In genomic region chr13:101942038-101942437, GRCh38 we compare ENCODE assay signal across 8 cellular contexts.
DNase-seq lines count a peak whose midpoint lies in the region; ATAC-seq and TF ChIP-seq lines count a peak whose summit lies in the region.

No MANE protein-coding gene starts in this region.

- TF ChIP-seq EP300 in Ishikawa (IDR thresholded peaks at IDR 0.05; ENCODE audit: borderline replicate concordance) = no peak

- TF ChIP-seq CTCF in AG10803 (conservative IDR thresholded peaks at IDR 0.05; ENCODE audit: low read length) (peak; percentile 57), foreskin fibroblast (IDR thresholded peaks at IDR 0.05; ENCODE audit: low read depth, low read length) (peak; percentile 43), retinal pigment epithelial cell (conservative IDR thresholded peaks at IDR 0.05; ENCODE audit: low read depth, low read length) (peak; percentile 94)

- DNase-seq in AG10803 (ENCODE audit: low read depth) (peak; percentile 5), RKO (ENCODE audit: low spot score) (peak; percentile 48), foreskin fibroblast (peak in 1 of 2 donors; percentile 65), retinal pigment epithelial cell (ENCODE audit: low read depth) (no peak), NCI-H2029 (lab: John Stamatoyannopoulos, UW) (no peak)

- ATAC-seq in GM19043 (IDR thresholded peaks at IDR 0.05; ENCODE audit: low read depth, unreplicated experiment) (peak; percentile 50), GM19452 (IDR thresholded peaks at IDR 0.05; ENCODE audit: unreplicated experiment) (no peak)

- H3K4me3 ChIP-seq in AG10803 (ENCODE audit: low read length) (no peak overlapping the region), foreskin fibroblast (ENCODE audit: low read depth in 1 of 2, low read length in 2 of 2) (no peak overlapping the region), retinal pigment epithelial cell (ENCODE audit: low read length) (no peak overlapping the region)

- peak; percentile 57 for TF ChIP-seq RAD21 in Ishikawa (IDR thresholded peaks at IDR 0.05; ENCODE audit: low read depth)

TF ChIP-seq in Ishikawa, 13 proteins besides CTCF, POLR2A, EP300 and RAD21:
- TF ChIP-seq ZBTB7A (IDR thresholded peaks at IDR 0.05; ENCODE audit: low read depth) (no peak), TAF1 (IDR thresholded peaks at IDR 0.05; ENCODE audit: low read depth) (no peak), TCF12 (IDR thresholded peaks at IDR 0.05; ENCODE audit: low read depth) (no peak), EGR1 (IDR thresholded peaks at IDR 0.05) (no peak), REST (IDR thresholded peaks at IDR 0.05; ENCODE audit: low read depth) (no peak), CEBPB (IDR thresholded peaks at IDR 0.05) (no peak), MAX (IDR thresholded peaks at IDR 0.05) (no peak), NFIC (IDR thresholded peaks at IDR 0.05) (no peak), YY1 (IDR thresholded peaks at IDR 0.05; ENCODE audit: low read depth) (no peak), FOXM1 (IDR thresholded peaks at IDR 0.05; ENCODE audit: borderline replicate concordance, low read depth) (no peak), TEAD4 (IDR thresholded peaks at IDR 0.05) (no peak), CREB1 (IDR thresholded peaks at IDR 0.05; ENCODE audit: low read depth) (no peak)
- TF ChIP-seq, protein P1, sequence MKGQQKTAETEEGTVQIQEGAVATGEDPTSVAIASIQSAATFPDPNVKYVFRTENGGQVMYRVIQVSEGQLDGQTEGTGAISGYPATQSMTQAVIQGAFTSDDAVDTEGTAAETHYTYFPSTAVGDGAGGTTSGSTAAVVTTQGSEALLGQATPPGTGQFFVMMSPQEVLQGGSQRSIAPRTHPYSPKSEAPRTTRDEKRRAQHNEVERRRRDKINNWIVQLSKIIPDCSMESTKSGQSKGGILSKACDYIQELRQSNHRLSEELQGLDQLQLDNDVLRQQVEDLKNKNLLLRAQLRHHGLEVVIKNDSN (IDR thresholded peaks at IDR 0.05) = no peak

Comparison
In these comparisons a context has a peak if more than half of its experiments do, and no peak if none do; other contexts are left out.
1. DNase-seq: peak in AG10803 (single experiment) and RKO (single experiment); none in retinal pigment epithelial cell (single experiment) and NCI-H2029 (single experiment).
2. CTCF ChIP-seq: peak in every context shown above with its lines; median percentile 94 in retinal pigment epithelial cell; 57 in AG10803; 43 in foreskin fibroblast.